28 cellular contexts compared by ENCODE assay signal in the genomic region with DNA sequence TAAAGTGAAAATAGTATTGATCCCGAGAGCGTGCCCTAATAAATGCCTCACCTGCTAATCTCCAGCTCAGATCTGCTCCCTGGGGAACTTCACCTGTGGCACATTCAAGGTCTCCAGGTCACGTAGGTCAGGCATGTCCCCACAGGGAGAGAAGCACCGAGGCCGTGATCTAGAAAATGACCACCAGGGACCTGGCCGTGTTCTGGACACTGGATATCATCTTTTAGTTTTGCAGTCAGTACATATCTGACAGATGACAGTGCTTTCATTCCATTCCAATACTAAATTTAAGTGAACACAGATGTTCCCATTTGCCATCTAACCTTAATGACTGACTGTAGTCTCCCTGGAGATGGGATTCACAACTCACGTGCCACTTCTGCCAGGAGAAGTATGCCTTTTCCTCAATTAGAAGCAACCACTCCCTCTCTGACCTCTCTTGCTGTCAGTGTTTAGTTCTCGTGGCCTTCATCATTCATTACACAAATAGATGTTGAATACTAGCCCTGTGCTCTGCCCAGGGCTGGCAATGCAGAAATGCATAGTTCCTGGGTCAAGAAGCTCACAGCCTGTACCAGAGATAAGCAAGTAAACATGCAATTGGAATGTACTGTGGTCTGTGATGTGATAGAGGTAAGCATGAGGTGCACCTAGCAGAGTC.
DNase-seq lines count a peak whose midpoint lies in the region; ATAC-seq and TF ChIP-seq lines count a peak whose summit lies in the region.
"Had no signal": no experiment of that assay in that cellular context is flagged by ENCODE, and none has a peak within 500 bp of the region (broad histone marks: within the 10 kb centered on the region; RNA-seq: fewer than 3 reads in every experiment).

No MANE protein-coding gene starts in this region.

- POLR2A ChIA-PET in activated CD8-positive, alpha-beta T cell treated with anti-CD3 and anti-CD28 coated beads, Interleukin-2, amount 10 ng/mL, durations not matched to agents 7 days and 5 days (lab: Charles Lee) = no interaction called here

- H3K27me3 Mint-ChIP-seq in HFFc6 (ENCODE audit: insufficient read depth) = no peaks in the 10 kb centered on the region; the same call in 1 of the 2 replicates
- no peaks in the 10 kb centered on the region for H3K27me3 Mint-ChIP-seq in neural crest cell (ENCODE audit: low read depth)
- no peaks in the 10 kb centered on the region for H3K27me3 Mint-ChIP-seq in activated CD8-positive, alpha-beta T cell treated with anti-CD3 and anti-CD28 coated beads, Interleukin-2, amount 10 ng/mL, durations not matched to agents 7 days and 5 days (ENCODE audit: low read depth)
- H3K27me3 Mint-ChIP-seq: activated CD4-positive, alpha-beta T cell treated with anti-CD3 and anti-CD28 coated beads, Interleukin-2, amount 10 ng/mL, durations not matched to agents 24 days and 14 days had no signal

- no peak overlapping the region for H3K4me3 Mint-ChIP-seq in HFFc6
- H3K4me3 Mint-ChIP-seq in neural crest cell = no peak overlapping the region
- no peak overlapping the region for H3K4me3 Mint-ChIP-seq in activated CD8-positive, alpha-beta T cell treated with anti-CD3 and anti-CD28 coated beads, Interleukin-2, amount 10 ng/mL, durations not matched to agents 7 days and 5 days
- H3K4me3 Mint-ChIP-seq: activated CD4-positive, alpha-beta T cell treated with anti-CD3 and anti-CD28 coated beads, Interleukin-2, amount 10 ng/mL, durations not matched to agents 24 days and 14 days had no signal

- CTCF ChIA-PET in activated CD8-positive, alpha-beta T cell treated with anti-CD3 and anti-CD28 coated beads, Interleukin-2, amount 10 ng/mL, durations not matched to agents 7 days and 5 days (lab: Charles Lee) = no interaction called here

- H3K9me3 Mint-ChIP-seq in HFFc6 (peaks cover 31% of the 10 kb centered on the region), neural crest cell (peaks cover 2% of the 10 kb centered on the region)
- H3K9me3 Mint-ChIP-seq in activated CD8-positive, alpha-beta T cell treated with anti-CD3 and anti-CD28 coated beads, Interleukin-2, amount 10 ng/mL, durations not matched to agents 7 days and 5 days (ENCODE audit: insufficient read depth) = no peaks in the 10 kb centered on the region
- H3K9me3 Mint-ChIP-seq: activated CD4-positive, alpha-beta T cell treated with anti-CD3 and anti-CD28 coated beads, Interleukin-2, amount 10 ng/mL, durations not matched to agents 24 days and 14 days had no signal

- H3K4me3 ChIP-seq in AG10803 (ENCODE audit: low read length) (no peak overlapping the region), fibroblast of mammary gland (ENCODE audit: control insufficient read depth, low read depth, low read length) (no peak overlapping the region)
- H3K4me3 ChIP-seq: A549, adrenal gland, BLaER1, body of pancreas, MG63, psoas muscle, smooth muscle cell, tibial nerve had no signal

- H3K4me1 Mint-ChIP-seq in HFFc6 (ENCODE audit: low read depth) (no peaks in the 10 kb centered on the region; the same call in 1 of the 2 replicates), neural crest cell (peaks cover 26% of the 10 kb centered on the region)
- H3K4me1 Mint-ChIP-seq in activated CD8-positive, alpha-beta T cell treated with anti-CD3 and anti-CD28 coated beads, Interleukin-2, amount 10 ng/mL, durations not matched to agents 7 days and 5 days (ENCODE audit: low read depth) = no peaks in the 10 kb centered on the region
- H3K4me1 Mint-ChIP-seq: activated CD4-positive, alpha-beta T cell treated with anti-CD3 and anti-CD28 coated beads, Interleukin-2, amount 10 ng/mL, durations not matched to agents 24 days and 14 days had no signal

- TF ChIP-seq CTCF in AG10803 (conservative IDR thresholded peaks at IDR 0.05; ENCODE audit: low read length) = 0 out of 2 replicates have a peak, but pooled peaks have one; percentile 2
- TF ChIP-seq CTCF in HFFc6 (IDR thresholded peaks at IDR 0.05) = no peak
- TF ChIP-seq CTCF in fibroblast of mammary gland (conservative IDR thresholded peaks at IDR 0.05; ENCODE audit: control insufficient read depth, insufficient read depth, low read depth, low read length) = no peak
- TF ChIP-seq CTCF in neural crest cell (conservative IDR thresholded peaks at IDR 0.05) = no peak

- ATAC-seq in GM19324 (IDR thresholded peaks at IDR 0.05; ENCODE audit: low FRiP score, unreplicated experiment) (no peak), HG03175 (IDR thresholded peaks at IDR 0.05; ENCODE audit: unreplicated experiment) (no peak), GM18907 (IDR thresholded peaks at IDR 0.05; ENCODE audit: unreplicated experiment) (no peak)
- no peak for ATAC-seq in activated CD8-positive, alpha-beta T cell treated with anti-CD3 and anti-CD28 coated beads, Interleukin-2, amount 10 ng/mL, durations not matched to agents 7 days and 5 days
- ATAC-seq: A549, body of pancreas, esophagus mucosa had no signal

- H3K27ac Mint-ChIP-seq in HFFc6 = no peak overlapping the region
- peak overlapping the region; percentile 45 for H3K27ac Mint-ChIP-seq in neural crest cell (ENCODE audit: unreplicated experiment)
- no peak overlapping the region for H3K27ac Mint-ChIP-seq in activated CD8-positive, alpha-beta T cell treated with anti-CD3 and anti-CD28 coated beads, Interleukin-2, amount 10 ng/mL, durations not matched to agents 7 days and 5 days
- H3K27ac Mint-ChIP-seq: activated CD4-positive, alpha-beta T cell treated with anti-CD3 and anti-CD28 coated beads, Interleukin-2, amount 10 ng/mL, durations not matched to agents 24 days and 14 days had no signal

- H3K36me3 Mint-ChIP-seq in HFFc6 (ENCODE audit: low read depth) (no peaks in the 10 kb centered on the region; the same call in 1 of the 2 replicates), neural crest cell (ENCODE audit: low read depth) (peaks cover 7% of the 10 kb centered on the region)
- H3K36me3 Mint-ChIP-seq in activated CD8-positive, alpha-beta T cell treated with anti-CD3 and anti-CD28 coated beads, Interleukin-2, amount 10 ng/mL, durations not matched to agents 7 days and 5 days (ENCODE audit: low read depth) = no peaks in the 10 kb centered on the region

- DNase-seq in AG10803 (ENCODE audit: low read depth) = peak; percentile 22
- DNase-seq in HFFc6 = peak; percentile 52
- peak; percentile 3 for DNase-seq in fibroblast of mammary gland (ENCODE audit: low read depth)
- DNase-seq in neural crest cell (ENCODE audit: low read depth, low spot score) = no peak
- no peak for DNase-seq in activated CD8-positive, alpha-beta T cell treated with anti-CD3 and anti-CD28 coated beads, Interleukin-2, amount 10 ng/mL, durations not matched to agents 7 days and 5 days
- DNase-seq: activated CD4-positive, alpha-beta T cell treated with anti-CD3 and anti-CD28 coated beads, Interleukin-2, amount 10 ng/mL, durations not matched to agents 24 days and 14 days; activated naive CD4-positive, alpha-beta T cell treated with Interleukin-2 at 50 U/mL for 16 hours; adrenal gland; body of pancreas; Caco-2; DMS79 treated with DMSO at 0.1 percent for 48 hours; hippocampal formation; KG1; mesenchymal stem cell; MG63; NCI-H1436 treated with DMSO at 0.1 percent for 48 hours; NCI-H446 treated with DMSO at 0.1 percent for 48 hours; psoas muscle; stimulated activated CD4-positive, alpha-beta T cell treated with anti-CD3 and anti-CD28 coated beads, Interleukin-1b, Interleukin-23, amount 100 ng/mL, for 48 hours; WERI-Rb-1 had no signal

Comparison
In these comparisons a context has a peak if more than half of its experiments do, and no peak if none do; other contexts are left out.
1. DNase-seq: peak in AG10803 (single experiment), HFFc6 (single experiment) and fibroblast of mammary gland (single experiment); none in neural crest cell (single experiment) and activated CD8-positive, alpha-beta T cell treated with anti-CD3 and anti-CD28 coated beads, Interleukin-2, amount 10 ng/mL, durations not matched to agents 7 days and 5 days (single experiment).